ENCODE assay signal across 28 cellular contexts in the genomic region with DNA sequence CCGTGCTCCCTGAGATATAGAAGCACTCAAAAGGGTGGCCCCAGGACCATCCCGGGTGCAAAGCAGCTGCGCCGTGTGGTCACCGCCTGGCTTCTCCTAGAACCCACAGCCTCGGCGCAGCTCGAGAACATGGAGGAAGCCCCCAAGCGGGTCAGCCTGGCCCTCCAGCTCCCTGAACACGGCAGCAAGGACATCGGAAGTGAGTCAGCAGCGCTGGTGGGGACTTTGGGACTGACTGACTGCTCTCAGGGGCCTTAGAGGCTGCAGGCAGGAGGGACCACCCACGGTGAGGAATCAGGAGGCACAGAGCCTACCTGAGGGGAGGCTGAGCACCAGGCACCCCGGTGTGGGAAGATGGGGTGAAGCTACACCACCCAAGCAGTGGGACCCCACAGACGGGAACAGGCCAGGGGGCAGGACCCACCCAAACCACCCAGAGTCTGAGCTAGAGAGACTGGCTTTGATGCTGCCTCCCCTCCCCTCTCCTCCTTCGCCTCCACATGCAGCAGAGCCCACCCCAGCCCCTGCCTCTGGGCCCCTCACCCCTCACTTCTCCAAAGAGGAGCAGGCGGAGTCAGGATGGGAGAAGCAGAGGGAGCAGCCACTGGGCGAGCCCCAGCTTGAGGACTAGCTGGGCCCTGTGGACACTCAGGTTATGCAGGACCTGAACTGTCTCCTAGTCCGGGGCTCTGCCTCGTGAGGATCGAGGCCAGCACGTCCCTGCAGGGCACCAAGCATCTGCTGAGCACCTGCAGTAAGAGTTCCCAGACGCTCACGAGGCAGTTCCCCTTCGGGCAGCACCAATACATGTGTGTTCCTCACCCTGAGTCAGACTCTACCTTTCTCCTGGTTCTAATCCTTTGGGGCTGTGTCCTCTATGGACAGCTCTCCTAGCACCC. TPM values are rescaled to one million over a fixed set of nuclear protein-coding genes. Genes with fewer than 3 reads are reported as not detected.
DNase-seq lines count a peak whose midpoint lies in the region; ATAC-seq and TF ChIP-seq lines count a peak whose summit lies in the region.
"Had no signal": no experiment of that assay in that cellular context is flagged by ENCODE, and none has a peak within 500 bp of the region (broad histone marks: within the 10 kb centered on the region; RNA-seq: fewer than 3 reads in every experiment).

No MANE protein-coding gene starts in this region.

- H3K4me3 ChIP-seq in DND-41 (ENCODE audit: low read depth in 1 of 2, low read length in 2 of 2) = no peak overlapping the region
- H3K4me3 ChIP-seq in coronary artery = no peak overlapping the region
- H3K4me3 ChIP-seq in GM23338 = no peak overlapping the region
- H3K4me3 ChIP-seq: BLaER1, hepatocyte, lung, mucosa of descending colon, pancreas, smooth muscle cell, tibial nerve had no signal

- H3K9me3 Mint-ChIP-seq in IgD-negative memory B cell = no peaks in the 10 kb centered on the region
- no peaks in the 10 kb centered on the region for H3K9me3 Mint-ChIP-seq in GM23338
- H3K9me3 Mint-ChIP-seq: activated CD4-positive, alpha-beta T cell treated with anti-CD3 and anti-CD28 coated beads, Interleukin-2, amount 10 ng/mL, durations not matched to agents 7 days and 5 days; activated naive CD4-positive, alpha-beta T cell treated with anti-CD3 and anti-CD28 coated beads, Interleukin-2, amount 10 ng/mL, durations not matched to agents 7 days and 5 days; brain; nephron had no signal

- no peaks in the 10 kb centered on the region for H3K9me3 ChIP-seq in DND-41 (ENCODE audit: insufficient read depth, low read length, severe bottlenecking)
- H3K9me3 ChIP-seq: BLaER1, mucosa of descending colon, pancreas, tibial nerve had no signal

- ATAC-seq in DND-41 (ENCODE audit: insufficient read depth, low read depth) (peak; percentile 18; the same call in 2 of the 3 replicates), foreskin keratinocyte (peak; percentile 37), HG02981 (IDR thresholded peaks at IDR 0.05; ENCODE audit: unreplicated experiment) (no peak), GM23338 (no peak)
- ATAC-seq: HCT116, left cardiac atrium, mucosa of descending colon, pancreas had no signal

- H3K9me2 ChIP-seq in GM23338 (ENCODE audit: insufficient read depth) = no peaks in the 10 kb centered on the region

- no peaks in the 10 kb centered on the region for H3K4me1 ChIP-seq in DND-41 (ENCODE audit: insufficient read depth, low read length)
- no peaks in the 10 kb centered on the region for H3K4me1 ChIP-seq in foreskin keratinocyte
- H3K4me1 ChIP-seq in GM23338 (ENCODE audit: insufficient read depth) = no peaks in the 10 kb centered on the region
- H3K4me1 ChIP-seq: pancreas, tibial nerve had no signal

- intact Hi-C loops in posterior vena cava (cut with DNase I) = no loop called here

- H3K27me3 ChIP-seq in DND-41 (ENCODE audit: insufficient read depth, low read length, poor library complexity) (no peaks in the 10 kb centered on the region), foreskin keratinocyte (peaks cover 15% of the 10 kb centered on the region), GM23338 (ENCODE audit: insufficient read depth) (no peaks in the 10 kb centered on the region)
- H3K27me3 ChIP-seq: BLaER1, hepatocyte, pancreas, tibial nerve had no signal

- peaks cover 6% of the 10 kb centered on the region for H3K36me3 ChIP-seq in DND-41 (ENCODE audit: insufficient read depth, low read length)
- no peaks in the 10 kb centered on the region for H3K36me3 ChIP-seq in GM23338 (ENCODE audit: insufficient read depth)
- H3K36me3 ChIP-seq: WERI-Rb-1 had no signal

- H4K20me1 ChIP-seq in DND-41 (ENCODE audit: insufficient read depth, low read length) = peaks cover 5% of the 10 kb centered on the region
- no peaks in the 10 kb centered on the region for H4K20me1 ChIP-seq in GM23338 (replicated peaks; ENCODE audit: insufficient read depth)

- H3K4me2 ChIP-seq in DND-41 (ENCODE audit: insufficient read depth, low read length) = no peak overlapping the region
- no peak overlapping the region for H3K4me2 ChIP-seq in GM23338
- H3K4me2 ChIP-seq: BLaER1, hepatocyte, smooth muscle cell had no signal

- no peaks in the 10 kb centered on the region for H3F3A ChIP-seq in GM23338 (replicated peaks; ENCODE audit: low read depth)

- H3K4me3 Mint-ChIP-seq in IgD-negative memory B cell (no peak overlapping the region), GM23338 (no peak overlapping the region)
- H3K4me3 Mint-ChIP-seq: activated CD4-positive, alpha-beta T cell treated with anti-CD3 and anti-CD28 coated beads, Interleukin-2, amount 10 ng/mL, durations not matched to agents 7 days and 5 days; activated naive CD4-positive, alpha-beta T cell treated with anti-CD3 and anti-CD28 coated beads, Interleukin-2, amount 10 ng/mL, durations not matched to agents 7 days and 5 days; brain; nephron had no signal

- TF ChIP-seq CTCF in DND-41 (IDR thresholded peaks at IDR 0.05; ENCODE audit: borderline replicate concordance, extremely low read depth, low read length, poor library complexity, severe bottlenecking) (no peak), foreskin keratinocyte (conservative IDR thresholded peaks at IDR 0.05) (no peak), coronary artery (IDR thresholded peaks at IDR 0.05) (no peak), GM23338 (conservative IDR thresholded peaks at IDR 0.05; ENCODE audit: low read depth in 2 of 2) (no peak)

- no peak overlapping the region for H2AFZ ChIP-seq in DND-41 (ENCODE audit: low read depth, low read length)
- no peak overlapping the region for H2AFZ ChIP-seq in GM23338
- H2AFZ ChIP-seq: hepatocyte had no signal

- no peak overlapping the region for H3K27ac ChIP-seq in DND-41 (ENCODE audit: low read length)
- no peak overlapping the region for H3K27ac ChIP-seq in foreskin keratinocyte
- H3K27ac ChIP-seq in coronary artery = no peak overlapping the region
- no peak overlapping the region for H3K27ac ChIP-seq in GM23338 (ENCODE audit: low read depth)
- H3K27ac ChIP-seq: BLaER1, hepatocyte, pancreas, tibial nerve, WERI-Rb-1 had no signal

- no peak overlapping the region for H3K9ac ChIP-seq in DND-41 (ENCODE audit: low read depth, low read length)
- H3K9ac ChIP-seq: BLaER1 had no signal

- H3K4me1 Mint-ChIP-seq in IgD-negative memory B cell (peaks cover 4 to 9% (median 7%) of the 10 kb centered on the region in 3 donors), GM23338 (peaks cover 4% of the 10 kb centered on the region)
- H3K4me1 Mint-ChIP-seq: brain, nephron had no signal

- peak overlapping the region in 2 of 3 donors; percentile 64 to 76 for H3K27ac Mint-ChIP-seq in IgD-negative memory B cell
- H3K27ac Mint-ChIP-seq in GM23338 = no peak overlapping the region; the same call in 1 of the 2 replicates
- H3K27ac Mint-ChIP-seq: activated CD4-positive, alpha-beta T cell treated with anti-CD3 and anti-CD28 coated beads, Interleukin-2, amount 10 ng/mL, durations not matched to agents 7 days and 5 days; activated naive CD4-positive, alpha-beta T cell treated with anti-CD3 and anti-CD28 coated beads, Interleukin-2, amount 10 ng/mL, durations not matched to agents 7 days and 5 days; brain; nephron had no signal

- H3K27me3 Mint-ChIP-seq in IgD-negative memory B cell (no peaks in the 10 kb centered on the region), GM23338 (ENCODE audit: insufficient read depth, low read depth, poor library complexity) (peaks cover 17% of the 10 kb centered on the region)
- H3K27me3 Mint-ChIP-seq: activated CD4-positive, alpha-beta T cell treated with anti-CD3 and anti-CD28 coated beads, Interleukin-2, amount 10 ng/mL, durations not matched to agents 7 days and 5 days; activated naive CD4-positive, alpha-beta T cell treated with anti-CD3 and anti-CD28 coated beads, Interleukin-2, amount 10 ng/mL, durations not matched to agents 7 days and 5 days had no signal

- no peak for DNase-seq in DND-41
- DNase-seq in foreskin keratinocyte = peak in 1 of 2 donors; percentile 23
- DNase-seq in posterior vena cava (ENCODE audit: low spot score) = peak; percentile 78
- DNase-seq in 8988T = no peak
- DNase-seq in coronary artery (ENCODE audit: low spot score) = no peak
- no peak for DNase-seq in GM23338 (ENCODE audit: low spot score)
- DNase-seq: activated CD4-positive, alpha-beta T cell treated with anti-CD3 and anti-CD28 coated beads, Interleukin-2, amount 10 ng/mL, durations not matched to agents 7 days and 5 days; activated naive CD4-positive, alpha-beta T cell treated with anti-CD3 and anti-CD28 coated beads, Interleukin-2, amount 10 ng/mL, durations not matched to agents 7 days and 5 days; amniotic stem cell; DMS153; left cardiac atrium; mucosa of descending colon; NCI-H82; stimulated activated CD4-positive, alpha-beta T cell treated with anti-CD3 and anti-CD28 coated beads, Interleukin-1b, Interleukin-23, amount 100 ng/mL, for 48 hours; SW 1271; T-helper 9 cell; WERI-Rb-1 had no signal

- H3K79me2 ChIP-seq in DND-41 (ENCODE audit: insufficient read depth, low read length) (no peaks in the 10 kb centered on the region), GM23338 (replicated peaks; ENCODE audit: insufficient read depth) (no peaks in the 10 kb centered on the region)
- H3K79me2 ChIP-seq: hepatocyte had no signal

- H3K36me3 Mint-ChIP-seq in IgD-negative memory B cell (peaks cover 2% of the 10 kb centered on the region), GM23338 (ENCODE audit: low read depth) (no peaks in the 10 kb centered on the region)

TF ChIP-seq in GM23338, 12 proteins besides CTCF, POLR2A, EP300 and RAD21 (continues in another document):
- TF ChIP-seq CREB1 (CRISPR knock-in tag; IDR thresholded peaks at IDR 0.05; ENCODE audit: low read depth) = no peak

RNA-seq across cellular contexts. Expression of gene MTERF4, which starts 28.7 kb away (rescaled TPM):
- polyA plus RNA-seq in IgD-negative memory B cell (65.6 TPM), foreskin keratinocyte (15.9 and 19.7 TPM in 2 replicates), GM23338 (2016; fragmentation: Nextera tagmentation; extraction: Ambion mirVana) (15.3 and 15.7 TPM in 2 replicates)
- total RNA-seq in foreskin keratinocyte (15.9 and 20.1 TPM in 2 replicates), posterior vena cava (10 to 100 TPM; 17.1 to 17.8 TPM)
- 58.0 and 63.6 TPM in 2 replicates for total RNA-seq in GM23338 (2014; rRNA removed; shearing (Covaris generic))

Comparison
In these comparisons a context has a peak if more than half of its experiments do, and no peak if none do; other contexts are left out.
1. ATAC-seq: peak in DND-41 (single experiment) and foreskin keratinocyte (single experiment); none in HG02981 (single experiment) and GM23338 (single experiment).